9 cellular contexts compared by ENCODE assay signal in genomic region chr17:30292490-30292858, GRCh38. TPM values are rescaled to one million over a fixed set of nuclear protein-coding genes. Genes with fewer than 3 reads are reported as not detected.
A peak's percentile ranks its signal among the peaks of the same experiment; 100 is the strongest.
DNase-seq lines count a peak whose midpoint lies in the region; ATAC-seq, FAIRE-seq and TF ChIP-seq lines count a peak whose summit lies in the region.
"Had no signal": no experiment of that assay in that cellular context is flagged by ENCODE, and none has a peak within 500 bp of the region (broad histone marks: within the 10 kb centered on the region; RNA-seq: fewer than 3 reads in every experiment).

No MANE protein-coding gene starts in this region.

- DNase-seq in AG09309 (ENCODE audit: low read depth): no peak
- no peak for DNase-seq in colonic mucosa
- no peak for DNase-seq in natural killer cell
- DNase-seq in small intestine: no peak
- DNase-seq in SIG-M5 (lab: John Stamatoyannopoulos, UW): no peak
- DNase-seq in type B pancreatic cell (ENCODE audit: extremely low spot score, unreplicated experiment): no peak
- DNase-seq in NCI-H2029 (lab: John Stamatoyannopoulos, UW): no peak

- peak overlapping the region; percentile 77 for H3K4me3 Mint-ChIP-seq in natural killer cell
- H3K4me3 Mint-ChIP-seq in type B pancreatic cell: no peak overlapping the region

- H3K36me3 ChIP-seq in KMS-11 (ENCODE audit: insufficient read depth) (peaks cover 9% of the 10 kb centered on the region; the same call in 1 of the 2 replicates), colonic mucosa (no peaks in the 10 kb centered on the region), small intestine (ENCODE audit: control insufficient read depth in 2 of 2, insufficient read depth in 2 of 2, low read length in 2 of 2) (peaks cover 0 to 2% of the 10 kb centered on the region in 2 donors)

- peak overlapping the region; percentile 55 for H3K4me2 ChIP-seq in KMS-11

- H3K27ac ChIP-seq in KMS-11 (peak overlapping the region; percentile 50; the same call in 1 of the 2 replicates), colonic mucosa (peak overlapping the region; percentile 54), small intestine (ENCODE audit: low read depth in 1 of 2, low read length in 1 of 2) (peak overlapping the region in 1 of 2 donors; percentile 86)

- H3K4me1 ChIP-seq in KMS-11 (ENCODE audit: low read depth, poor library complexity, severe bottlenecking) (peaks cover 18% of the 10 kb centered on the region), colonic mucosa (no peaks in the 10 kb centered on the region), small intestine (ENCODE audit: control insufficient read depth in 2 of 2, insufficient read depth in 1 of 2, low read depth in 1 of 2, low read length in 1 of 2) (peaks cover 0 to 4% of the 10 kb centered on the region in 2 donors)

- H3K9me3 ChIP-seq in colonic mucosa (no peaks in the 10 kb centered on the region), small intestine (ENCODE audit: control insufficient read depth, low read depth) (no peaks in the 10 kb centered on the region)

- peaks cover 17% of the 10 kb centered on the region; the same call in 1 of the 2 replicates for H3K79me2 ChIP-seq in KMS-11 (ENCODE audit: insufficient read depth, low read depth)

- H4K20me1 ChIP-seq in KMS-11 (ENCODE audit: insufficient read depth): no peaks in the 10 kb centered on the region

- peak overlapping the region; percentile 97 for H2AFZ ChIP-seq in KMS-11 (ENCODE audit: low read depth)

- no peak for ATAC-seq in natural killer cell

- H3K27me3 ChIP-seq in KMS-11 (ENCODE audit: insufficient read depth, low read depth): no peaks in the 10 kb centered on the region
- H3K27me3 ChIP-seq in colonic mucosa: no peaks in the 10 kb centered on the region
- no peaks in the 10 kb centered on the region for H3K27me3 ChIP-seq in small intestine (ENCODE audit: control insufficient read depth in 2 of 2, insufficient read depth in 2 of 2, low read length in 2 of 2)

- peaks cover 12 to 13% of the 10 kb centered on the region in 2 donors for H3K4me1 Mint-ChIP-seq in natural killer cell
- peaks cover 13% of the 10 kb centered on the region for H3K4me1 Mint-ChIP-seq in type B pancreatic cell (ENCODE audit: unreplicated experiment)

- H3K27me3 Mint-ChIP-seq in natural killer cell (ENCODE audit: low read depth in 2 of 2) (no peaks in the 10 kb centered on the region), type B pancreatic cell (peaks cover 10% of the 10 kb centered on the region)

- H3K9me3 Mint-ChIP-seq in natural killer cell: no peaks in the 10 kb centered on the region
- no peaks in the 10 kb centered on the region for H3K9me3 Mint-ChIP-seq in type B pancreatic cell

- H3K4me3 ChIP-seq in AG09309 (ENCODE audit: control insufficient read depth, low read depth, low read length) (peak overlapping the region; percentile 63), KMS-11 (IDR thresholded peaks at IDR 0.05; ENCODE audit: insufficient read depth, low read depth, low read length) (no peak overlapping the region), colonic mucosa (peak overlapping the region; percentile 96), small intestine (ENCODE audit: low read depth in 1 of 2, low read length in 2 of 2) (peak overlapping the region in 1 of 2 donors; percentile 86)

- WGBS in small intestine, 3 donors: 65 to 80% (median 78%) methylated on average over 7 of the region's 7 CpGs

- no peak for FAIRE-seq in small intestine (lab: Jason Lieb, UNC)

- TF ChIP-seq CTCF in AG09309 (IDR thresholded peaks at IDR 0.05; ENCODE audit: control insufficient read depth, insufficient read depth, low read depth, low read length, missing control alignments) (no peak), KMS-11 (conservative IDR thresholded peaks at IDR 0.05; ENCODE audit: low read depth, low read length) (no peak), colonic mucosa (IDR thresholded peaks at IDR 0.05) (no peak), natural killer cell (IDR thresholded peaks at IDR 0.05) (no peak), type B pancreatic cell (conservative IDR thresholded peaks at IDR 0.05) (no peak)

- intact Hi-C loops in colonic mucosa (cut with DNase I) (no loop called here), natural killer cell (cut with micrococcal nuclease) (loop anchor here (5.0 kb wide), 2 partner anchors 45 to 85 kb away; partner anchors contain the start of gene CPD)

- H3K9ac ChIP-seq in KMS-11 (peak overlapping the region; percentile 79; the same call in 1 of the 2 replicates), colonic mucosa (ENCODE audit: low read depth in 2 of 2, low read length in 2 of 2) (peak overlapping the region; percentile 77 to 90)

- H3K36me3 Mint-ChIP-seq in natural killer cell: peaks cover 3% of the 10 kb centered on the region
- peaks cover 4% of the 10 kb centered on the region for H3K36me3 Mint-ChIP-seq in type B pancreatic cell

- H3K27ac Mint-ChIP-seq in natural killer cell (no peak overlapping the region), type B pancreatic cell (no peak overlapping the region)

RNA-seq across cellular contexts. Expression of gene BLMH, which starts 0.7 kb away (rescaled TPM):
- total RNA-seq in colonic mucosa (10 to 100 TPM; 21.8 to 33.7 TPM), natural killer cell (10 to 100 TPM; 44.8 to 52.8 (median 46.7) TPM), type B pancreatic cell (ENCODE audit: low replicate concordance) (28.3 and 58.2 TPM in 2 replicates)
- 10 to 100 TPM in 2 of 3 donors, 1 to 10 TPM in 1; 8.3 to 19.5 (median 10.5) TPM for polyA plus RNA-seq in small intestine

RNA-seq across cellular contexts. Expression of gene TMIGD1, which starts 41.4 kb away (rescaled TPM):
- 100 to 1,000 TPM in 1 of 2 donors, 10 to 100 TPM in 1; 14.4 to 107 TPM for total RNA-seq in colonic mucosa
- total RNA-seq in natural killer cell: not detected
- polyA plus RNA-seq in small intestine: 1 to 10 TPM in 1 of 3 donors, under 1 TPM in 2; 0.13 to 1.8 (median 0.54) TPM
- 0.24 TPM in 1 of 2 replicates, not detected in the other for total RNA-seq in type B pancreatic cell (ENCODE audit: low replicate concordance)
- total RNA-seq: HT1080 had no signal

RNA-seq across cellular contexts. Expression of gene SLC6A4, which starts 57.0 kb away (rescaled TPM):
- total RNA-seq in colonic mucosa: under 1 TPM; 0.25 to 0.88 TPM
- 1 to 10 TPM in 1 of 3 donors, under 1 TPM in 2; 0.43 to 3.5 (median 0.58) TPM for total RNA-seq in natural killer cell
- 1 to 10 TPM; 2.9 to 5.7 (median 3.6) TPM for polyA plus RNA-seq in small intestine
- total RNA-seq in type B pancreatic cell (ENCODE audit: low replicate concordance): 9.4 and 34.7 TPM in 2 replicates
- total RNA-seq: HT1080 had no signal

Comparison
In these comparisons a context has a peak if more than half of its experiments do, and no peak if none do; other contexts are left out.
1. RNA of gene TMIGD1, which starts 41.4 kb away (total RNA-seq): 14.4 to 107 TPM in colonic mucosa; not detected in natural killer cell and 0.24 TPM in type B pancreatic cell; every median in the first group is over 10 times any median in the second.